In genomic region chr13:45615501-45616101, GRCh38 we compare ENCODE assay signal across 8 cellular contexts. TPM values are rescaled to one million over a fixed set of nuclear protein-coding genes. Genes with fewer than 3 reads are reported as not detected.
DNase-seq lines count a peak whose midpoint lies in the region; ATAC-seq, FAIRE-seq and TF ChIP-seq lines count a peak whose summit lies in the region.

TSS of gene ERICH6B (minus strand) at chr13:45615739. CDS start at chr13:45597005, 18,734 bp downstream.

- H3K4me1 ChIP-seq in HepG2 (ENCODE audit: insufficient read depth, low read length) (no peaks in the 10 kb centered on the region), vagina (peaks cover 6% of the 10 kb centered on the region)

- ATAC-seq in HepG2: peak; percentile 22; the same call in 2 of the 3 replicates
- no peak for ATAC-seq in GM21360 (IDR thresholded peaks at IDR 0.05; ENCODE audit: unreplicated experiment)
- ATAC-seq in HG03354 (IDR thresholded peaks at IDR 0.05; ENCODE audit: poor library complexity, severe bottlenecking, unreplicated experiment): no peak

- no peak within 1 kb of the TSS for H2AFZ ChIP-seq in HepG2 (ENCODE audit: low read length)

- no peak within 1 kb of the TSS for H3K9ac ChIP-seq in HepG2 (ENCODE audit: insufficient read depth, low read depth, low read length)

- H3K9me3 ChIP-seq in HepG2 (ENCODE audit: low read length): no peaks in the 10 kb centered on the region
- H3K9me3 ChIP-seq in vagina: no peaks in the 10 kb centered on the region

- POLR2A ChIA-PET in HepG2 (lab: Yijun Ruan, JAX): no interaction called here

- H4K20me1 ChIP-seq in HepG2 (ENCODE audit: insufficient read depth, low read length): no peaks in the 10 kb centered on the region

- no peak within 1 kb of the TSS for H3K4me2 ChIP-seq in HepG2 (ENCODE audit: low read depth, low read length)

- in situ Hi-C loops in HepG2 (cut with HindIII; ENCODE audit: extremely low pct_ligation_motif_present, low pct_unique_long_range_greater_than_20kb): no loop called here

- TF ChIP-seq CTCF in cardiac fibroblast (IDR thresholded peaks at IDR 0.05; ENCODE audit: low read depth, low read length) (no peak), HepG2 (CRISPR knock-in tag; IDR thresholded peaks at IDR 0.05) (no peak), vagina (IDR thresholded peaks at IDR 0.05) (no peak)

- peaks cover 4 to 22% of the 10 kb centered on the region in 2 experiments; a peak in 4 of 5 replicates for H3K27me3 ChIP-seq in HepG2 (ENCODE audit: control insufficient read depth in 1 of 2, insufficient read depth in 2 of 2, low read length in 2 of 2)
- H3K27me3 ChIP-seq in vagina: no peaks in the 10 kb centered on the region

- CTCF ChIA-PET in HepG2 (lab: Yijun Ruan, JAX; ENCODE audit: low intra/inter-chr PET ratio, low total read pairs): no interaction called here

- FAIRE-seq in HepG2 (lab: Jason Lieb, UNC): no peak

- DNase-seq in AG20443 (ENCODE audit: low spot score): peak; percentile 40
- DNase-seq in NCI-H1092 treated with DMSO at 0.1 percent for 48 hours (lab: John Stamatoyannopoulos, UW): peak; percentile 69
- peak; percentile 18 to 37 for DNase-seq in cardiac fibroblast (ENCODE audit: low read depth in 2 of 2)
- DNase-seq in HepG2 (ENCODE audit: low spot score): no peak
- no peak for DNase-seq in vagina (ENCODE audit: extremely low spot score in 2 of 2)
- no peak for DNase-seq in NOMO-1 (lab: John Stamatoyannopoulos, UW; ENCODE audit: unreplicated experiment in 2 of 2)

- no TSS peak for BruUV-seq in HepG2 (replicated peaks; lab: Mats Ljungman, UMichigan)

- WGBS in HepG2 (ENCODE audit: low lambda C conversion rate): 38% methylated on average over 25 of the region's 27 CpGs

- TF ChIP-seq POLR2A in HepG2 (IDR thresholded peaks at IDR 0.05; ENCODE audit: insufficient read depth in 1 of 2, low read depth in 2 of 2, low read length in 2 of 2): no peak
- TF ChIP-seq POLR2A in vagina (IDR thresholded peaks at IDR 0.05): no peak

- intact Hi-C loops in HepG2 (cut with micrococcal nuclease; ENCODE audit: unreplicated experiment): no loop called here
- intact Hi-C loops in vagina (cut with DNase I): no loop called here

- H3K27ac ChIP-seq in HepG2 (ENCODE audit: extremely low read length, insufficient read depth, low read length): no peak within 1 kb of the TSS
- H3K27ac ChIP-seq in vagina: no peak within 1 kb of the TSS

- H3K36me3 ChIP-seq in HepG2 (replicated peaks in 1 of 2; ENCODE audit: control insufficient read depth in 1 of 2, insufficient read depth in 2 of 2, low read length in 2 of 2) (no peaks in the 10 kb centered on the region), vagina (no peaks in the 10 kb centered on the region)

- H3K4me3 ChIP-seq in cardiac fibroblast (replicated peaks in 1 of 2; ENCODE audit: low read depth in 2 of 2, low read length in 2 of 2) (no peak within 1 kb of the TSS), HepG2 (replicated peaks in 1 of 3; ENCODE audit: insufficient read depth in 1 of 3, low read depth in 2 of 3, low read length in 3 of 3) (no peak within 1 kb of the TSS), vagina (peak within 1 kb of the TSS; percentile 15 to 22)

- H3K79me2 ChIP-seq in HepG2 (ENCODE audit: insufficient read depth, low read length): no peaks in the 10 kb centered on the region

- no peak for TF ChIP-seq EP300 in HepG2 (IDR thresholded peaks at IDR 0.05; ENCODE audit: low read depth in 2 of 2, low read length in 2 of 2)
- no peak for TF ChIP-seq EP300 in HepG2 (CRISPR knock-in tag; IDR thresholded peaks at IDR 0.05; ENCODE audit: borderline replicate concordance)

- no peak for TF ChIP-seq RAD21 in HepG2 (CRISPR knock-in tag; IDR thresholded peaks at IDR 0.05)

TF ChIP-seq in HepG2, 621 proteins besides CTCF, POLR2A, EP300 and RAD21:
- TF ChIP-seq ZNF678 (CRISPR knock-in tag; IDR thresholded peaks at IDR 0.05) (no peak), RFX1 (IDR thresholded peaks at IDR 0.05) (0 out of 2 replicates have a peak, but pooled peaks have one; percentile 17)

RNA-seq across cellular contexts. Expression of gene ERICH6B, which starts in this region (rescaled TPM):
- total RNA-seq in HepG2 (2016; rRNA removed; fragmentation: Illumina TruSeq; extraction: Trizol) (not detected in 2 replicates), vagina (not detected)
- total RNA-seq in HepG2 (2016; cell fraction: cytosol; rRNA removed; fragmentation: Illumina TruSeq; extraction: Trizol; ENCODE audit: low read depth): not detected in 2 replicates
- not detected in 2 replicates for total RNA-seq in HepG2 (2016; cell fraction: insoluble cytoplasmic fraction; rRNA removed; fragmentation: Illumina TruSeq; extraction: Trizol)
- not detected in 2 replicates for total RNA-seq in HepG2 (2016; cell fraction: membrane; rRNA removed; fragmentation: Illumina TruSeq; extraction: Trizol)
- not detected in 2 replicates for total RNA-seq in HepG2 (2016; cell fraction: nucleus; rRNA removed; fragmentation: Illumina TruSeq; extraction: Trizol)
- not detected in 2 replicates for polyA plus RNA-seq in HepG2 (2011; rRNA removed)
- not detected in 2 replicates for polyA plus RNA-seq in HepG2 (2011; cell fraction: cytosol; rRNA removed)
- not detected in 2 replicates for polyA plus RNA-seq in HepG2 (2011; cell fraction: nucleus; rRNA removed)
- 0.42 and 0.85 TPM in 2 replicates for polyA plus RNA-seq in HepG2 (2012)
- not detected in 2 replicates for polyA plus RNA-seq in HepG2 (2016; cell fraction: cytosol; fragmentation: Illumina TruSeq; extraction: Trizol; ENCODE audit: low read depth)
- polyA plus RNA-seq in HepG2 (2016; cell fraction: insoluble cytoplasmic fraction; fragmentation: Illumina TruSeq; extraction: Trizol; ENCODE audit: low read depth): not detected in 2 replicates
- not detected in 2 replicates for polyA plus RNA-seq in HepG2 (2016; cell fraction: membrane; fragmentation: Illumina TruSeq; extraction: Trizol; ENCODE audit: low read depth)
- polyA plus RNA-seq in HepG2 (2016; cell fraction: nucleus; fragmentation: Illumina TruSeq; extraction: Trizol; ENCODE audit: insufficient read depth, low read depth): not detected in 2 replicates
- not detected in 2 replicates for polyA minus RNA-seq in HepG2 (2011; rRNA and poly(A)+ RNA removed; ENCODE audit: low replicate concordance)
- polyA minus RNA-seq in HepG2 (2011; cell fraction: cytosol; rRNA and poly(A)+ RNA removed): not detected in 2 replicates
- polyA minus RNA-seq in HepG2 (2011; cell fraction: nucleus; rRNA and poly(A)+ RNA removed): not detected in 2 replicates

Comparison
In these comparisons a context has a peak if more than half of its experiments do, and no peak if none do; other contexts are left out.
1. Peak in ATAC-seq in HepG2; RNA of the gene not detected or under 1 TPM.
2. DNase-seq: peak in AG20443 (single experiment), NCI-H1092 treated with DMSO at 0.1 percent for 48 hours (single experiment) and cardiac fibroblast (2 of 2); none in HepG2 (single experiment), vagina (0 of 2) and NOMO-1 (0 of 2).
3. H3K4me3 ChIP-seq: peak in vagina (2 of 2); none in cardiac fibroblast (0 of 2) and HepG2 (0 of 3).